8 cellular contexts compared by ENCODE assay signal in the genomic region with DNA sequence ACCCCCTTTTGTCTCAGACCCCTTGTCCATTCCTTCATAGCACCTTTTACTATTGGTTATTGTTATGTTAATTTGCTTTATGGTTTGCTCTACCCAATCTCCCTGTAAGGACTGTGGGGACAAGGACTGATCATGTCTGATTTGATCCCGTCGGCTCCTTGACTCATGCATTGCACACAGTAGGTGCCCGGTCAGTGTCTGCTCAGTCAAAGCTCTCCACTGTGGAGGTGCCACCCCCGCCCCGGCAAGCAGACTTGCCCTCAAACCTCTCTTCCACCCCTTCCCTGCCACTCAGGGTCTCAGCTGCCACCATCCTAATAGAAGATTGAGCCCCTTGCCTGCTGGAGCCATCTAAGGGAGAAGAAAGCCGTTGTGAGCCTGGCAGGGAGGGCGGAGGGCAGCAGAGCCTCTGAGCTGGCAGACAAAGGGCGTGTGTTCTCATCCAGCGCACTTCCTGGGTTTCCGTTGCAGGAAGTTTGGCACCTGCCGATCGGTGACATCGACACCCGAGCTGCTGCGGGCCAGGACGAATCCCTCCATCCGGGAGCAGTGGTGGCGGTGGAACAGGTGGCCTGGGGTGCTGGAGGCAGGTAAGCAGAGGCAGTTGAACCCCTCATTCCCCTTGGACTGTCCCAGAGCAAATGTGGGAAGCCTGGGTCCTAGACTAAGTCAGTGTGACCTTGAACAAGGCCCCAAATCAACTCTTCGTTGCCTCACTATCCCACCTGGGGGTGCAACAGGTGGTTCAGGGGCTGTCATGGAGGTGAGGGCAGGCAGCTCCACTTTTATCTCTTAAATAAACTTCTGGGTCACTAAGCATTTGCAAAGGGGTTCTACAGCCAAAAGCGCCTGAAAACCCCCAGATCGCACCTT. TPM values are rescaled to one million over a fixed set of nuclear protein-coding genes. Genes with fewer than 3 reads are reported as not detected.
DNase-seq lines count a peak whose midpoint lies in the region; ATAC-seq and TF ChIP-seq lines count a peak whose summit lies in the region.

No MANE protein-coding gene starts in this region.

- H3K27ac Mint-ChIP-seq in activated CD8-positive, alpha-beta T cell treated with anti-CD3 and anti-CD28 coated beads for 36 hours, result no peak overlapping the region

- DNase-seq in NCI-H1092 treated with DMSO at 0.1 percent for 48 hours (lab: John Stamatoyannopoulos, UW) (peak; percentile 43), medulla oblongata (ENCODE audit: extremely low spot score) (peak; percentile 38)
- DNase-seq in activated CD8-positive, alpha-beta T cell treated with anti-CD3 and anti-CD28 coated beads for 36 hours, result peak; percentile 11
- no peak for DNase-seq in activated CD8-positive, alpha-beta memory T cell treated with anti-CD3 and anti-CD28 coated beads for 24 hours

- H3K9me3 Mint-ChIP-seq in activated CD8-positive, alpha-beta T cell treated with anti-CD3 and anti-CD28 coated beads for 36 hours, result no peaks in the 10 kb centered on the region

- H3K4me1 Mint-ChIP-seq in activated CD8-positive, alpha-beta T cell treated with anti-CD3 and anti-CD28 coated beads for 36 hours (ENCODE audit: low read depth), result peaks cover 10% of the 10 kb centered on the region

- no peak overlapping the region for H3K4me3 Mint-ChIP-seq in activated CD8-positive, alpha-beta T cell treated with anti-CD3 and anti-CD28 coated beads for 36 hours

- H3K36me3 Mint-ChIP-seq in activated CD8-positive, alpha-beta T cell treated with anti-CD3 and anti-CD28 coated beads for 36 hours (ENCODE audit: low read depth), result no peaks in the 10 kb centered on the region

- TF ChIP-seq CTCF in C4-2B (conservative IDR thresholded peaks at IDR 0.05), result no peak
- TF ChIP-seq CTCF in activated CD8-positive, alpha-beta T cell treated with anti-CD3 and anti-CD28 coated beads for 36 hours (IDR thresholded peaks at IDR 0.05), result no peak

- CTCF ChIA-PET in activated CD8-positive, alpha-beta T cell treated with anti-CD3 and anti-CD28 coated beads for 36 hours (lab: Charles Lee), result interaction anchor here (0.8 to 1.6 kb wide), 2 partner anchors 15 to 59 kb away, joined by 3 to 4 read pairs; no protein-coding TSS in a partner anchor

- intact Hi-C loops in activated CD8-positive, alpha-beta T cell treated with anti-CD3 and anti-CD28 coated beads for 36 hours (cut with micrococcal nuclease), result no loop called here

- H3K27ac ChIP-seq in C4-2B, result peak overlapping the region; percentile 32; the same call in 1 of the 2 replicates

- peaks cover 39% of the 10 kb centered on the region for H3K27me3 Mint-ChIP-seq in activated CD8-positive, alpha-beta T cell treated with anti-CD3 and anti-CD28 coated beads for 36 hours

- POLR2A ChIA-PET in activated CD8-positive, alpha-beta T cell treated with anti-CD3 and anti-CD28 coated beads for 36 hours (lab: Charles Lee), result interaction anchor here (1.1 kb wide), 1 partner anchor 191 kb away, joined by 4 read pairs; no protein-coding TSS in a partner anchor

- ATAC-seq in activated CD8-positive, alpha-beta T cell treated with anti-CD3 and anti-CD28 coated beads for 36 hours, result no peak
- no peak for ATAC-seq in HG02840 (IDR thresholded peaks at IDR 0.05; ENCODE audit: low FRiP score, unreplicated experiment)
- no peak for ATAC-seq in GM19463 (IDR thresholded peaks at IDR 0.05; ENCODE audit: unreplicated experiment)
- ATAC-seq in GM21367 (IDR thresholded peaks at IDR 0.05; ENCODE audit: unreplicated experiment), result no peak

RNA-seq across cellular contexts. Expression of gene FBLIM1, which starts 2.2 kb away (rescaled TPM):
- not detected for total RNA-seq in activated CD8-positive, alpha-beta T cell treated with anti-CD3 and anti-CD28 coated beads for 36 hours

RNA-seq across cellular contexts. Expression of gene TMEM82, which starts 14.1 kb away (rescaled TPM):
- total RNA-seq in activated CD8-positive, alpha-beta T cell treated with anti-CD3 and anti-CD28 coated beads for 36 hours, result not detected

RNA-seq across cellular contexts. Expression of gene SLC25A34, which starts 20.3 kb away (rescaled TPM):
- total RNA-seq in activated CD8-positive, alpha-beta T cell treated with anti-CD3 and anti-CD28 coated beads for 36 hours, result under 1 TPM; 0.56 to 0.81 TPM

RNA-seq across cellular contexts. Expression of gene UQCRHL, which starts 51.1 kb away (rescaled TPM):
- 1 to 10 TPM; 2.5 to 2.8 TPM for total RNA-seq in activated CD8-positive, alpha-beta T cell treated with anti-CD3 and anti-CD28 coated beads for 36 hours
